ENCODE assay signal across 11 cellular contexts in genomic region chr15:70339551-70340517, GRCh38.
DNase-seq lines count a peak whose midpoint lies in the region; TF ChIP-seq lines count a peak whose summit lies in the region.
"Had no signal": no experiment of that assay in that cellular context is flagged by ENCODE, and none has a peak within 500 bp of the region (broad histone marks: within the 10 kb centered on the region; RNA-seq: fewer than 3 reads in every experiment).

No MANE protein-coding gene starts in this region.

- H3K9me3 ChIP-seq in H9 (ENCODE audit: control insufficient read depth, low read depth, low read length), result no peaks in the 10 kb centered on the region

- no peak overlapping the region for H2AK5ac ChIP-seq in H9 (ENCODE audit: insufficient read length, low read length)

- no peak overlapping the region for H3K14ac ChIP-seq in H9 (ENCODE audit: insufficient read depth, low read length)

- H3K23ac ChIP-seq in H9 (ENCODE audit: insufficient read length, low read depth, low read length), result no peak overlapping the region

- peaks cover 4% of the 10 kb centered on the region in 2 experiments; a peak in 3 of 5 replicates for H3K9me3 Mint-ChIP-seq in H9

- no peaks in the 10 kb centered on the region for H3K4me1 ChIP-seq in H9 (ENCODE audit: insufficient read depth, low read length)

- H3K9ac ChIP-seq in H9 (ENCODE audit: extremely low read depth, insufficient read length, low read length), result no peak overlapping the region

- H2AFZ ChIP-seq in H9 (ENCODE audit: low read length), result no peak overlapping the region

- no peaks in the 10 kb centered on the region for H3K79me1 ChIP-seq in H9 (ENCODE audit: insufficient read depth, low read depth, low read length, poor library complexity, severe bottlenecking)

- DNase-seq in AG20443 (ENCODE audit: low spot score), result peak; percentile 50
- peak; percentile 15 for DNase-seq in H9
- peak; percentile 73 to 91 for DNase-seq in NOMO-1 (lab: John Stamatoyannopoulos, UW; ENCODE audit: unreplicated experiment in 2 of 2)
- peak; percentile 95 for DNase-seq in islet precursor cell
- DNase-seq in effector CD4-positive, alpha-beta T cell, result no peak
- no peak for DNase-seq in RKO (ENCODE audit: low spot score)
- no peak for DNase-seq in foreskin melanocyte
- DNase-seq in medulla oblongata (ENCODE audit: extremely low spot score), result no peak
- DNase-seq: activated gamma-delta T cell treated with Interleukin-2 at 50 U/mL for 16 hours; CD4-positive, CD25-positive, alpha-beta regulatory T cell had no signal

- peaks cover 0 to 3% (median 0%) of the 10 kb centered on the region in 3 experiments; a peak in 3 of 7 replicates for H3K36me3 Mint-ChIP-seq in H9 (ENCODE audit: insufficient read depth in 1 of 3, low read depth in 3 of 3)
- H3K36me3 Mint-ChIP-seq: CD4-positive, CD25-positive, alpha-beta regulatory T cell had no signal

- no peak overlapping the region for H4K8ac ChIP-seq in H9 (replicated peaks; ENCODE audit: insufficient read length, low read depth, low read length)

- no peak overlapping the region for H2BK15ac ChIP-seq in H9 (ENCODE audit: low read depth, low read length)

- H3K27me3 ChIP-seq in H9 (ENCODE audit: insufficient read depth, low read length), result no peaks in the 10 kb centered on the region

- H2BK5ac ChIP-seq in H9 (ENCODE audit: insufficient read length, low read length), result peak overlapping the region; percentile 13

- H3K56ac ChIP-seq in H9 (ENCODE audit: insufficient read length, low read depth, low read length), result no peak overlapping the region

- H2BK120ac ChIP-seq in H9 (ENCODE audit: low read depth, low read length, poor library complexity, severe bottlenecking), result no peak overlapping the region

- no peaks in the 10 kb centered on the region for H3K79me2 ChIP-seq in H9 (ENCODE audit: insufficient read depth, low read length)

- no peak overlapping the region for H4K5ac ChIP-seq in H9 (ENCODE audit: insufficient read length, low read depth, low read length)

- H3K27ac Mint-ChIP-seq in H9, result no peak overlapping the region; a peak in 1 of 7 replicates
- H3K27ac Mint-ChIP-seq: CD4-positive, CD25-positive, alpha-beta regulatory T cell; naive thymus-derived CD4-positive, alpha-beta T cell had no signal

- no peaks in the 10 kb centered on the region for H3K4me1 Mint-ChIP-seq in H9
- H3K4me1 Mint-ChIP-seq: CD4-positive, CD25-positive, alpha-beta regulatory T cell had no signal

- H4K91ac ChIP-seq in H9 (ENCODE audit: insufficient read length, low read depth, low read length), result no peak overlapping the region

- no peak overlapping the region for H2BK20ac ChIP-seq in H9 (ENCODE audit: low read depth, low read length, poor library complexity, severe bottlenecking)

- H3K18ac ChIP-seq in H9 (ENCODE audit: insufficient read length, low read depth, low read length), result no peak overlapping the region

- no peak overlapping the region for H3K4me3 Mint-ChIP-seq in H9
- H3K4me3 Mint-ChIP-seq: CD4-positive, CD25-positive, alpha-beta regulatory T cell; naive thymus-derived CD4-positive, alpha-beta T cell had no signal

- no CpG with 5 or more reads among the region's 12 CpGs for WGBS in H9 (ENCODE audit: extremely low coverage, insufficient read length, low lambda C conversion rate)

- H3K4ac ChIP-seq in H9 (ENCODE audit: low read depth, low read length), result no peak overlapping the region

- H3K4me2 ChIP-seq in H9 (ENCODE audit: insufficient read depth, insufficient read length, low read length), result no peak overlapping the region

- no peaks in the 10 kb centered on the region for H3K23me2 ChIP-seq in H9 (ENCODE audit: insufficient read length, low read depth, low read length, poor library complexity, severe bottlenecking)

- no peak overlapping the region for H3T11ph ChIP-seq in H9 (ENCODE audit: low read length)

- H2BK12ac ChIP-seq in H9 (ENCODE audit: insufficient read length, low read depth, low read length), result no peak overlapping the region

- H4K20me1 ChIP-seq in H9 (ENCODE audit: control insufficient read depth, insufficient read depth, insufficient read length), result no peaks in the 10 kb centered on the region

- no peak for TF ChIP-seq CTCF in H9 (conservative IDR thresholded peaks at IDR 0.05)

- peaks cover 2% of the 10 kb centered on the region; the same call in 1 of the 2 replicates for H3K27me3 Mint-ChIP-seq in H9 (ENCODE audit: low read depth)
- H3K27me3 Mint-ChIP-seq: CD4-positive, CD25-positive, alpha-beta regulatory T cell had no signal

- no peak overlapping the region for H3K27ac ChIP-seq in H9 (ENCODE audit: insufficient read length, low read depth, low read length)

Comparison
In these comparisons a context has a peak if more than half of its experiments do, and no peak if none do; other contexts are left out.
1. DNase-seq: peak in AG20443 (single experiment), H9 (single experiment), NOMO-1 (2 of 2) and islet precursor cell (single experiment); none in effector CD4-positive, alpha-beta T cell (single experiment), RKO (single experiment), foreskin melanocyte (single experiment) and medulla oblongata (single experiment).